Comparison of ENCODE assay signal across 7 cellular contexts in the genomic region with DNA sequence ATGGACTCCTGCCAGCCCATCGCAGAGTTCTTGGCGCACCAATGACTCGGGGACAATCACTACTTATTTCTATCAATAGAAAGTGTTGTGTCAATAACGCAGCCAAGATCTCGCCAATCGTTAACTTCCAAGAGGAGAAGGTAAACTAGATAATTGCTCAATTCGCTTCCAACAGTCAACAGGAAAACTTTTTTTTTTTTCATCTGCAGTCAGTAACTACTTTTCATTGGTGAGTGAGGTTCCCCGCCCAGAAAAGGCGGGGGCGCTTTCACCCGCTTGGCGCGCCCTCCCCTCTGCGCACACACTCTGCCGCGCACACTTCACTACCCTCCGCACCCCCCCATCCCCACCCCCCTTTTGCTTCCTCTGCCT. TPM values are rescaled to one million over a fixed set of nuclear protein-coding genes. Genes with fewer than 3 reads are reported as not detected.
DNase-seq lines count a peak whose midpoint lies in the region; ATAC-seq and TF ChIP-seq lines count a peak whose summit lies in the region.

TSS of gene FEZF1 (minus strand) at position 147 of the 372 bp plus-strand sequence. CDS start 313 bp downstream, outside the sequence.

- TF ChIP-seq CTCF in fibroblast of villous mesenchyme (IDR thresholded peaks at IDR 0.05; ENCODE audit: insufficient read depth, low read depth, low read length) = no peak
- no peak for TF ChIP-seq CTCF in retinal pigment epithelial cell (conservative IDR thresholded peaks at IDR 0.05; ENCODE audit: low read depth, low read length)

- ATAC-seq in GM21515 (IDR thresholded peaks at IDR 0.05; ENCODE audit: unreplicated experiment) (no peak), HG03045 (IDR thresholded peaks at IDR 0.05; ENCODE audit: unreplicated experiment) (no peak)

- DNase-seq in HT-29 (ENCODE audit: low spot score) = peak; percentile 22
- peak; percentile 73 for DNase-seq in NCI-H510A treated with DMSO at 0.1 percent for 48 hours (lab: John Stamatoyannopoulos, UW)
- peak; percentile 9 for DNase-seq in fibroblast of villous mesenchyme (ENCODE audit: low read depth)
- no peak for DNase-seq in retinal pigment epithelial cell (ENCODE audit: low read depth)
- no peak for DNase-seq in activated effector memory CD4-positive, alpha-beta T cell treated with anti-CD3 and anti-CD28 coated beads, Interleukin-2, amount 50 U/mL, for 16 hours

- H3K4me3 ChIP-seq in fibroblast of villous mesenchyme (ENCODE audit: low read depth, low read length) (no peak within 1 kb of the TSS), retinal pigment epithelial cell (ENCODE audit: low read length) (peak within 1 kb of the TSS; percentile 22)

RNA-seq across cellular contexts. Expression of gene FEZF1, which starts in this region (rescaled TPM):
- total RNA-seq in HT-29 (2014; rRNA removed; shearing (Covaris generic)) = not detected in 2 replicates
- total RNA-seq in fibroblast of villous mesenchyme = not detected in 2 replicates

Comparison
In these comparisons a context has a peak if more than half of its experiments do, and no peak if none do; other contexts are left out.
1. Peak in DNase-seq in HT-29; RNA of the gene not detected or under 1 TPM.
2. Peak in DNase-seq in fibroblast of villous mesenchyme; RNA of the gene not detected or under 1 TPM.